In the genomic region with DNA sequence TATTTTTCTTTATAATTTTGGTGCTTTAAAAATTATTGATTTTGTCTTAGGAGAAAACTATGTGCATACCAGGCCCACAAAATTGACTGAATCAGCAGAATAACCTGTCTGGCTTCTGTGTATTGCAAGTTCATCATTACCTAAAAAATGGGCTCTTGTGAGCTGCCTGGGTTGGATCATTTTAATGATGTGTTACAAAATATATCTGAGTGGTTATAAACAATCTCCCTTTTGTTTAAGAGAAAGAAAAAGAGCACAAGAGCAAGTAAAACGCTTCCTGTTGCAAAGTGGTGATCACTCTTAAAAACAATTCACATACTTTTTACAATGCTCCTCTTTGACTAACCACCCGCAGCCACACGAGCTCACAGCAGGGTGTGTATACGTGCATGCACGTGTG, we compare ENCODE assay signal across 24 cellular contexts.
A peak's percentile ranks its signal among the peaks of the same experiment; 100 is the strongest.
DNase-seq lines count a peak whose midpoint lies in the region; ATAC-seq and TF ChIP-seq lines count a peak whose summit lies in the region.
"Had no signal": no experiment of that assay in that cellular context is flagged by ENCODE, and none has a peak within 500 bp of the region (broad histone marks: within the 10 kb centered on the region; RNA-seq: fewer than 3 reads in every experiment).

No MANE protein-coding gene starts in this region.

- peaks cover 31% of the 10 kb centered on the region for H3K4me1 Mint-ChIP-seq in Calu3 (ENCODE audit: low read depth, unreplicated experiment)
- H3K4me1 Mint-ChIP-seq: nephron had no signal

- no TSS peak for BruUV-seq in Calu3 (replicated peaks; lab: Mats Ljungman, UMichigan)

- peak overlapping the region; percentile 39 for H3K27ac Mint-ChIP-seq in Calu3 (ENCODE audit: unreplicated experiment)
- H3K27ac Mint-ChIP-seq: activated CD8-positive, alpha-beta T cell treated with anti-CD3 and anti-CD28 coated beads, Interleukin-2, amount 10 ng/mL, durations not matched to agents 7 days and 5 days; activated naive CD4-positive, alpha-beta T cell treated with anti-CD3 and anti-CD28 coated beads for 36 hours; nephron had no signal

- no peak overlapping the region for H3K4me3 Mint-ChIP-seq in Calu3 (ENCODE audit: low read depth, unreplicated experiment)
- H3K4me3 Mint-ChIP-seq: activated CD8-positive, alpha-beta T cell treated with anti-CD3 and anti-CD28 coated beads, Interleukin-2, amount 10 ng/mL, durations not matched to agents 7 days and 5 days; activated naive CD4-positive, alpha-beta T cell treated with anti-CD3 and anti-CD28 coated beads for 36 hours; activated T-cell treated with anti-CD3 and anti-CD28 coated beads, Interleukin-2, amount 50 U/mL, for 4 hours; nephron had no signal

- CTCF ChIA-PET in Calu3 (lab: Charles Lee): interaction anchor here (0.8 to 1.2 kb wide), 3 partner anchors 9 to 78 kb away, joined by 3 to 4 read pairs (median 3); no protein-coding TSS in a partner anchor

- ATAC-seq in GM18519 (IDR thresholded peaks at IDR 0.05; ENCODE audit: low FRiP score, unreplicated experiment): no peak
- no peak for ATAC-seq in HG03196 (IDR thresholded peaks at IDR 0.05; ENCODE audit: unreplicated experiment)
- ATAC-seq: activated CD4-positive, CD25-positive, alpha-beta regulatory T cell treated with anti-CD3 and anti-CD28 coated beads, Interleukin-2, amount 50 U/mL, for 24 hours; activated CD8-positive, alpha-beta T cell treated with anti-CD3 and anti-CD28 coated beads, Interleukin-2, amount 10 ng/mL, durations not matched to agents 7 days and 5 days; activated T-cell treated with anti-CD3 and anti-CD28 coated beads, Interleukin-2, amount 50 U/mL, for 4 hours; left cardiac atrium; SK-N-SH treated with all-trans-retinoic acid at 6 μM for 48 hours had no signal

- DNase-seq in Calu3: peak; percentile 44
- DNase-seq in M059J (ENCODE audit: low read depth): peak; percentile 26
- peak; percentile 90 for DNase-seq in NCI-H748 treated with DMSO at 0.1 percent for 48 hours (lab: John Stamatoyannopoulos, UW)
- no peak for DNase-seq in epithelial cell of prostate (ENCODE audit: low read depth, low spot score)
- DNase-seq in NCI-H446 (lab: John Stamatoyannopoulos, UW): no peak
- no peak for DNase-seq in DMS53 treated with DMSO at 0.1 percent for 48 hours (lab: John Stamatoyannopoulos, UW; ENCODE audit: unreplicated experiment)
- DNase-seq: activated CD8-positive, alpha-beta T cell treated with anti-CD3 and anti-CD28 coated beads, Interleukin-2, amount 10 ng/mL, durations not matched to agents 7 days and 5 days; activated naive CD4-positive, alpha-beta T cell treated with anti-CD3 and anti-CD28 coated beads for 36 hours; activated T-cell treated with anti-CD3 and anti-CD28 coated beads, Interleukin-2, amount 50 U/mL, for 4 hours; amygdala; DMS 273 treated with DMSO at 0.1 percent for 48 hours; dorsolateral prefrontal cortex; GF-D8; left cardiac atrium; NCI-H510A treated with DMSO at 0.1 percent for 48 hours; posterior cingulate gyrus; stimulated activated naive CD4-positive, alpha-beta T cell treated with Interleukin-2 at 50 U/mL for 16 hours; thyroid gland had no signal

- peak overlapping the region; percentile 10 for H3K27ac ChIP-seq in epithelial cell of prostate
- H3K27ac ChIP-seq: dorsolateral prefrontal cortex, RWPE1, thyroid gland had no signal

- H3K9me3 Mint-ChIP-seq in Calu3 (ENCODE audit: low read depth, unreplicated experiment): peaks cover 9% of the 10 kb centered on the region
- H3K9me3 Mint-ChIP-seq: activated naive CD4-positive, alpha-beta T cell treated with anti-CD3 and anti-CD28 coated beads for 36 hours; nephron had no signal

- H3K36me3 Mint-ChIP-seq in Calu3 (ENCODE audit: insufficient read depth, unreplicated experiment): no peaks in the 10 kb centered on the region

- no peak for TF ChIP-seq CTCF in Calu3 (IDR thresholded peaks at IDR 0.05; ENCODE audit: unreplicated experiment)

- intact Hi-C loops in Calu3 (cut with micrococcal nuclease; ENCODE audit: unreplicated experiment): loop anchor here (1.0 kb wide), 1 partner anchor 76 kb away; no protein-coding TSS in a partner anchor

- H3K27me3 Mint-ChIP-seq in Calu3 (ENCODE audit: unreplicated experiment): no peaks in the 10 kb centered on the region

Comparison
In these comparisons a context has a peak if more than half of its experiments do, and no peak if none do; other contexts are left out.
1. DNase-seq: peak in Calu3 (single experiment), M059J (single experiment) and NCI-H748 treated with DMSO at 0.1 percent for 48 hours (single experiment); none in epithelial cell of prostate (single experiment), NCI-H446 (0 of 2) and DMS53 treated with DMSO at 0.1 percent for 48 hours (single experiment).